In the genomic region with DNA sequence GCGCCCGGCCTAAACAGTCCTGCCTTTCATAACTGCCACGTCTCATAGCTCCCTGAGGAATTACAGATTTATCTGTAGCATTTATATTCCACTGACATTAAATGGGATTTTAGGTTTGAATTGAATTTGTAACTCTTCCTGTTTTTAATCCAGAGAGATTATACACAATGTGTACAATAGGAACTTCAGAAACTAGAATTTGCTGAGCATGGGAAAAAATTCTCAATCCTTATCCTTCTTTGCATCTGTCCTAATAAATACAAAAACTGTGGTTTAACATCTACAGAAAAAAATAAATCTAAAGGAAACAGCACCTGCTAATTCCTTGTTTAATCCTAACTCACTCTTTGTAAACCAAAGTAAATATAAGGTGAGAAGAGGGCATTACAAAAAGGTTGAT, we compare ENCODE assay signal across 23 cellular contexts.
"Had no signal": no experiment of that assay in that cellular context is flagged by ENCODE, and none has a peak within 500 bp of the region (broad histone marks: within the 10 kb centered on the region; RNA-seq: fewer than 3 reads in every experiment).

No MANE protein-coding gene starts in this region.

- FAIRE-seq: colon, pancreas had no signal

- H3K4me3 ChIP-seq: heart left ventricle, pancreas, thyroid gland had no signal

- H3K4me3 Mint-ChIP-seq: activated naive CD4-positive, alpha-beta T cell treated with anti-CD3 and anti-CD28 coated beads for 36 hours; activated T-cell treated with anti-CD3 and anti-CD28 coated beads, Interleukin-2, amount 50 U/mL, for 4 hours; naive thymus-derived CD4-positive, alpha-beta T cell; stimulated activated naive CD8-positive, alpha-beta T cell treated with anti-CD3 and anti-CD28 coated beads, Interleukin-15, Interleukin-2, amounts not matched to agents 100 ng/mL and 50 ng/mL, for 24 hours had no signal

- ATAC-seq: activated T-cell treated with anti-CD3 and anti-CD28 coated beads, Interleukin-2, amount 50 U/mL, for 4 hours; heart left ventricle; left cardiac atrium; naive thymus-derived CD4-positive, alpha-beta T cell; pancreas; right cardiac atrium; T-cell had no signal

- H3K9me3 Mint-ChIP-seq: activated naive CD4-positive, alpha-beta T cell treated with anti-CD3 and anti-CD28 coated beads for 36 hours; activated T-cell treated with anti-CD3 and anti-CD28 coated beads, Interleukin-2, amount 50 U/mL, for 4 hours; stimulated activated naive CD8-positive, alpha-beta T cell treated with anti-CD3 and anti-CD28 coated beads, Interleukin-15, Interleukin-2, amounts not matched to agents 100 ng/mL and 50 ng/mL, for 24 hours had no signal

- H3K27me3 Mint-ChIP-seq: stimulated activated naive CD8-positive, alpha-beta T cell treated with anti-CD3 and anti-CD28 coated beads, Interleukin-15, Interleukin-2, amounts not matched to agents 100 ng/mL and 50 ng/mL, for 24 hours; T-cell had no signal

- H3K36me3 ChIP-seq: brain microvascular endothelial cell, pancreas, thyroid gland had no signal

- H3K9me3 ChIP-seq: heart left ventricle, pancreas, thyroid gland had no signal

- H3K27me3 ChIP-seq: brain microvascular endothelial cell, heart left ventricle, pancreas, thyroid gland had no signal

- DNase-seq: activated CD8-positive, alpha-beta memory T cell treated with anti-CD3 and anti-CD28 coated beads for 24 hours; activated CD8-positive, alpha-beta memory T cell treated with anti-CD3 and anti-CD28 coated beads, Interleukin-2, amount 50 U/mL, for 4 hours; activated effector memory CD4-positive, alpha-beta T cell treated with Interleukin-2 at 50 U/mL for 16 hours; activated naive CD4-positive, alpha-beta T cell treated with anti-CD3 and anti-CD28 coated beads for 36 hours; activated T-cell treated with anti-CD3 and anti-CD28 coated beads, Interleukin-2, amount 50 U/mL, for 4 hours; brain microvascular endothelial cell; central memory CD4-positive, alpha-beta T cell; heart left ventricle; islet precursor cell; left cardiac atrium; mesenchymal stem cell; naive thymus-derived CD4-positive, alpha-beta T cell; pancreas; right cardiac atrium; stimulated activated CD4-positive, alpha-beta T cell treated with anti-CD3 and anti-CD28 coated beads, Interleukin-12 subunit alpha, Interleukin-12 subunit beta, amount 100 ng/mL, for 4 hours; stimulated activated CD4-positive, alpha-beta T cell treated with anti-CD3 and anti-CD28 coated beads, Interleukin-4, amount 100 ng/mL, for 4 hours; substantia nigra; T-cell; T-helper 9 cell; thyroid gland had no signal

- H3K27ac ChIP-seq: brain microvascular endothelial cell, epithelial cell of prostate, heart left ventricle, pancreas had no signal

- H3K27ac Mint-ChIP-seq: activated naive CD4-positive, alpha-beta T cell treated with anti-CD3 and anti-CD28 coated beads for 36 hours; stimulated activated naive CD8-positive, alpha-beta T cell treated with anti-CD3 and anti-CD28 coated beads, Interleukin-15, Interleukin-2, amounts not matched to agents 100 ng/mL and 50 ng/mL, for 24 hours; T-cell had no signal
